In the genomic region with DNA sequence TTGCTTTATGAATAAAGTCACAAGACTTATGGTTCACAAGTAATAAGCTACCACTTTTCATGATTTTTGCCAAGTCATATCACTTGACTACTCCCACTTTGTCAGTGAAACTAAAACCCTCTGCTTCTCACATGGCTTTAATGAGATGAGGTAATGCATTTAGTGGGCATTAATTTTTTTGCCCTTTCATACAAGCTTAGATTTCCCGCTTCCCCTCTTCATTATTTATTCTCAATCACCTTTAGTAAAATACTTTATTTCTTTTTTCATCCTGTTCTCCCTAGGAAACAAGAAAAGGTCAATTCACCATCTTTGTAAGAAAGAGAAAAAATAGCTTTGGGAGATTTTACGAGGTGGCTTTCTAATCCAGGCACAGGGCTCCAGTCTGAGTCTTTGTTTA, we compare ENCODE assay signal across 25 cellular contexts.
"Had no signal": no experiment of that assay in that cellular context is flagged by ENCODE, and none has a peak within 500 bp of the region (broad histone marks: within the 10 kb centered on the region; RNA-seq: fewer than 3 reads in every experiment).

No MANE protein-coding gene starts in this region.

- H3K4me3 ChIP-seq: colonic mucosa, dorsolateral prefrontal cortex, esophagus muscularis mucosa, lower lobe of right lung, mucosa of descending colon, sigmoid colon, spleen, tibial artery had no signal

- H3K27me3 ChIP-seq: colonic mucosa, dorsolateral prefrontal cortex, esophagus muscularis mucosa, sigmoid colon, spleen, tibial artery had no signal

- ATAC-seq: activated CD4-positive, CD25-positive, alpha-beta regulatory T cell treated with anti-CD3 and anti-CD28 coated beads, Interleukin-2, amount 50 U/mL, for 24 hours; activated CD8-positive, alpha-beta memory T cell treated with anti-CD3 and anti-CD28 coated beads, Interleukin-2, amount 10 ng/mL, durations not matched to agents 7 days and 5 days; activated CD8-positive, alpha-beta T cell treated with anti-CD3 and anti-CD28 coated beads for 36 hours; effector memory CD8-positive, alpha-beta T cell; lower lobe of right lung; mucosa of descending colon; naive thymus-derived CD4-positive, alpha-beta T cell; stimulated activated naive CD8-positive, alpha-beta T cell treated with anti-CD3 and anti-CD28 coated beads, Interleukin-15, Interleukin-2, amounts not matched to agents 100 U/mL and 50 U/mL, for 24 hours had no signal

- H3K27ac ChIP-seq: colonic mucosa, dorsolateral prefrontal cortex, esophagus muscularis mucosa, lower lobe of right lung, sigmoid colon, spleen, tibial artery, VCaP had no signal

- H3K36me3 ChIP-seq: colonic mucosa, esophagus muscularis mucosa, lower lobe of right lung, sigmoid colon, spleen, tibial artery had no signal

- H3K9me3 ChIP-seq: colonic mucosa, esophagus muscularis mucosa, lower lobe of right lung, mucosa of descending colon, sigmoid colon, spleen, tibial artery had no signal

- DNase-seq: activated CD4-positive, alpha-beta T cell treated with anti-CD3 and anti-CD28 coated beads, Interleukin-2, amount 10 ng/mL, durations not matched to agents 7 days and 5 days; activated CD8-positive, alpha-beta memory T cell treated with anti-CD3 and anti-CD28 coated beads, Interleukin-2, amount 10 ng/mL, durations not matched to agents 7 days and 5 days; activated CD8-positive, alpha-beta T cell treated with anti-CD3 and anti-CD28 coated beads for 36 hours; activated effector memory CD4-positive, alpha-beta T cell treated with anti-CD3 and anti-CD28 coated beads, Interleukin-2, amount 50 U/mL, for 16 hours; activated naive CD4-positive, alpha-beta T cell treated with anti-CD3 and anti-CD28 coated beads, Interleukin-2, amount 10 ng/mL, durations not matched to agents 7 days and 5 days; activated T-cell treated with anti-CD3 and anti-CD28 coated beads for 4 hours; amygdala; colonic mucosa; dorsolateral prefrontal cortex; effector memory CD8-positive, alpha-beta T cell; lower lobe of right lung; mesendoderm; mucosa of descending colon; naive thymus-derived CD4-positive, alpha-beta T cell; occipital lobe; sigmoid colon; spleen; stimulated activated CD4-positive, alpha-beta T cell treated with anti-CD3 and anti-CD28 coated beads, Interleukin-4, amount 100 ng/mL, for 1 hour; stimulated activated naive CD8-positive, alpha-beta T cell treated with anti-CD3 and anti-CD28 coated beads, Interleukin-15, Interleukin-2, amounts not matched to agents 100 U/mL and 50 U/mL, for 24 hours; tibial artery had no signal

- H3K4me1 ChIP-seq: colonic mucosa, esophagus muscularis mucosa, lower lobe of right lung, sigmoid colon, spleen, tibial artery had no signal

- FAIRE-seq: endothelial cell of umbilical vein, keratinocyte had no signal
